ENCODE assay signal across 1 cellular context in genomic region chr7:137840183-137840779, GRCh38.
TF ChIP-seq lines count a peak whose summit lies in the region.

No MANE protein-coding gene starts in this region.

TF ChIP-seq in GM23338, 12 proteins besides CTCF, POLR2A, EP300 and RAD21 (continued from another document):
- TF ChIP-seq ZNF462 (CRISPR knock-in tag; IDR thresholded peaks at IDR 0.05) (no peak), REST (IDR thresholded peaks at IDR 0.05; ENCODE audit: unreplicated experiment) (no peak)
